In genomic region chr6:107318100-107318736, GRCh38 we compare ENCODE assay signal across 8 cellular contexts.
A peak's percentile ranks its signal among the peaks of the same experiment; 100 is the strongest.
DNase-seq lines count a peak whose midpoint lies in the region; ATAC-seq, FAIRE-seq and TF ChIP-seq lines count a peak whose summit lies in the region.

No MANE protein-coding gene starts in this region.

- H3K18ac ChIP-seq in IMR-90 (ENCODE audit: low read depth, low read length): no peak overlapping the region

- FAIRE-seq in K562 (lab: Jason Lieb, UNC): peak; percentile 93

- H3K27ac ChIP-seq in IMR-90 (ENCODE audit: insufficient read depth, low read length) (no peak overlapping the region), Panc1 (ENCODE audit: low read length) (no peak overlapping the region), K562 (ENCODE audit: extremely low read depth, low read depth, low read length) (no peak overlapping the region)

- H2AFZ ChIP-seq in IMR-90 (replicated peaks; ENCODE audit: low read length, poor library complexity): no peak overlapping the region
- H2AFZ ChIP-seq in K562 (ENCODE audit: low read depth, low read length): no peak overlapping the region

- H3K14ac ChIP-seq in IMR-90 (replicated peaks; ENCODE audit: low read depth, low read length): no peak overlapping the region

- H4K20me1 ChIP-seq in IMR-90 (ENCODE audit: insufficient read depth, low read length) (no peaks in the 10 kb centered on the region), K562 (replicated peaks; ENCODE audit: control insufficient read depth, insufficient read depth, low read length) (no peaks in the 10 kb centered on the region)

- no peak overlapping the region for H2AK9ac ChIP-seq in IMR-90 (replicated peaks; ENCODE audit: low read depth, low read length, poor library complexity)

- no peaks in the 10 kb centered on the region; a peak in 1 of 4 replicates for H3K79me1 ChIP-seq in IMR-90 (ENCODE audit: low read depth in 1 of 2, low read length in 2 of 2)

- no peak overlapping the region for H2BK20ac ChIP-seq in IMR-90 (ENCODE audit: low read depth, low read length)

- intact Hi-C loops in IMR-90 (cut with micrococcal nuclease): loop anchor here (2.0 to 10.0 kb wide), 4 partner anchors 141 to 527 kb away; partner anchors contain the start of gene PDSS2
- intact Hi-C loops in Panc1 (cut with micrococcal nuclease; ENCODE audit: unreplicated experiment): no loop called here
- intact Hi-C loops in K562 (cut with micrococcal nuclease): loop anchor here (1.0 to 5.0 kb wide), 3 partner anchors 131 to 318 kb away; partner anchors contain the start of gene PDSS2

- no TSS peak for BruUV-seq in IMR-90 (replicated peaks; lab: Mats Ljungman, UMichigan)
- BruUV-seq in Panc1 (replicated peaks; lab: Mats Ljungman, UMichigan): no TSS peak
- no TSS peak for BruUV-seq in K562 (replicated peaks; lab: Mats Ljungman, UMichigan)

- H3K4me1 ChIP-seq in IMR-90 (ENCODE audit: control insufficient read depth, insufficient read depth, low read length) (peaks cover 1% of the 10 kb centered on the region; the same call in 1 of the 2 replicates), Panc1 (ENCODE audit: control insufficient read depth, insufficient read depth, low read length) (peaks cover 5% of the 10 kb centered on the region; the same call in 1 of the 2 replicates), K562 (replicated peaks in 1 of 2; ENCODE audit: control insufficient read depth in 2 of 2, insufficient read depth in 2 of 2, low read length in 2 of 2) (no peaks in the 10 kb centered on the region)

- no peak overlapping the region for H2BK120ac ChIP-seq in IMR-90 (ENCODE audit: low read depth, low read length)

- no peaks in the 10 kb centered on the region for H3K79me2 ChIP-seq in K562 (ENCODE audit: control insufficient read depth, insufficient read depth, low read length)

- POLR2A ChIA-PET in IMR-90 (lab: Charles Lee; ENCODE audit: unreplicated experiment) (no interaction called here), Panc1 (lab: Charles Lee) (interaction anchor here (0.9 to 1.2 kb wide), 3 partner anchors 39 to 142 kb away, joined by 3 to 8 read pairs (median 4); partner anchors contain the start of gene PDSS2), K562 (lab: Yijun Ruan, JAX) (interaction anchor here (0.5 to 2.0 kb wide), 8 partner anchors 9 to 142 kb away, joined by 3 to 5 read pairs (median 3); partner anchors contain the start of gene PDSS2)

- H2AK5ac ChIP-seq in IMR-90 (ENCODE audit: low read depth, low read length): no peak overlapping the region

- H3K36me3 ChIP-seq in IMR-90 (ENCODE audit: control insufficient read depth, insufficient read depth, low read length) (0 out of 2 replicates have a peak, but pooled peaks cover 2% of the 10 kb centered on the region), Panc1 (ENCODE audit: control insufficient read depth, insufficient read depth, low read length) (no peaks in the 10 kb centered on the region), K562 (ENCODE audit: control insufficient read depth, insufficient read depth, low read length) (no peaks in the 10 kb centered on the region)

- peak; percentile 77 for TF ChIP-seq RAD21 in IMR-90 (IDR thresholded peaks at IDR 0.05; ENCODE audit: low read length)
- peak; percentile 72 to 88 for TF ChIP-seq RAD21 in K562 (CRISPR knock-in tag; conservative IDR thresholded peaks at IDR 0.05 in 1 of 2, IDR thresholded peaks at IDR 0.05 in 1 of 2)

- in situ Hi-C loops in IMR-90 (cut with MboI; ENCODE audit: low sequenced_read_pairs): no loop called here
- in situ Hi-C loops in Panc1 (cut with HindIII; ENCODE audit: low pct_unique_long_range_greater_than_20kb, low sequenced_read_pairs): no loop called here
- in situ Hi-C loops in K562 (cut with MboI): no loop called here

- TF ChIP-seq POLR2A in IMR-90 (IDR thresholded peaks at IDR 0.05; ENCODE audit: low read depth, low read length) (no peak), K562 (conservative IDR thresholded peaks at IDR 0.05) (no peak), GM18505 (IDR thresholded peaks at IDR 0.05; ENCODE audit: borderline replicate concordance, extremely low read depth, insufficient read depth, insufficient read length) (no peak)

- H3K9me1 ChIP-seq in IMR-90 (ENCODE audit: insufficient read depth, low read length) (no peaks in the 10 kb centered on the region; the same call in 1 of the 2 replicates), K562 (ENCODE audit: control insufficient read depth, insufficient read depth, low read length) (no peaks in the 10 kb centered on the region)

- H4K5ac ChIP-seq in IMR-90 (ENCODE audit: low read depth, low read length): no peak overlapping the region

- no peak overlapping the region for H3K4ac ChIP-seq in IMR-90 (ENCODE audit: low read depth, low read length)

- no peak overlapping the region for H3K23ac ChIP-seq in IMR-90 (ENCODE audit: low read depth, low read length)

- TF ChIP-seq EP300 in K562 (IDR thresholded peaks at IDR 0.05; ENCODE audit: low read length): no peak

- TF ChIP-seq CTCF in IMR-90 (conservative IDR thresholded peaks at IDR 0.05; ENCODE audit: low read depth, low read length) (peak; percentile 72), Panc1 (IDR thresholded peaks at IDR 0.05) (peak; percentile 94), K562 (IDR thresholded peaks at IDR 0.05 in 2 of 3, conservative IDR thresholded peaks at IDR 0.05 in 1 of 3; ENCODE audit: insufficient read depth in 2 of 3, low read depth in 1 of 3, low read length in 3 of 3) (peak; percentile 73 to 85 (median 80))

- H3K27me3 ChIP-seq in IMR-90 (ENCODE audit: control insufficient read depth, insufficient read depth, low read length) (no peaks in the 10 kb centered on the region), Panc1 (ENCODE audit: control insufficient read depth, insufficient read depth, low read length) (no peaks in the 10 kb centered on the region), K562 (ENCODE audit: control insufficient read depth in 2 of 2, insufficient read depth in 2 of 2, low read length in 2 of 2) (no peaks in the 10 kb centered on the region)

- ATAC-seq in GM21367 (IDR thresholded peaks at IDR 0.05; ENCODE audit: unreplicated experiment): peak; percentile 85
- ATAC-seq in IMR-90 (ENCODE audit: low read depth): peak; percentile 99
- ATAC-seq in Panc1: peak; percentile 100
- ATAC-seq in K562: peak; percentile 100
- no peak for ATAC-seq in GM18505 (IDR thresholded peaks at IDR 0.05; ENCODE audit: unreplicated experiment)

- H3K9me3 ChIP-seq in IMR-90 (ENCODE audit: control insufficient read depth, insufficient read depth, low read length): no peaks in the 10 kb centered on the region
- no peaks in the 10 kb centered on the region for H3K9me3 ChIP-seq in Panc1 (ENCODE audit: control insufficient read depth, insufficient read depth, low read depth, low read length)
- no peaks in the 10 kb centered on the region for H3K9me3 ChIP-seq in K562 (replicated peaks; ENCODE audit: control insufficient read depth, insufficient read depth, low read depth, low read length)

- no CpG with 5 or more reads among the region's 9 CpGs for WGBS in IMR-90 (ENCODE audit: extremely low coverage in 2 of 2, insufficient read length in 1 of 2), 2 experiments
- 47% methylated on average over 9 of the region's 9 CpGs for WGBS in K562 (ENCODE audit: insufficient coverage, low coverage, missing lambda C conversion rate)

- no peak overlapping the region for H4K91ac ChIP-seq in IMR-90 (ENCODE audit: insufficient read depth, low read depth, low read length)

- DNase-seq in ELR (ENCODE audit: low read depth): peak; percentile 73
- peak; percentile 63 for DNase-seq in IMR-90
- DNase-seq in Panc1 (ENCODE audit: low read depth, low spot score): peak; percentile 42
- DNase-seq in K562 (ENCODE audit: extremely low read depth in 1 of 4, low spot score in 3 of 4): peak; percentile 43 to 76 (median 61)
- peak; percentile 67 for DNase-seq in iris pigment epithelial cell (ENCODE audit: low read depth)
- DNase-seq in stimulated activated CD4-positive, alpha-beta T cell treated with anti-CD3 and anti-CD28 coated beads, Interleukin-4, amount 100 ng/mL, for 24 hours: peak; percentile 8

- H3K56ac ChIP-seq in IMR-90 (ENCODE audit: extremely low read depth, insufficient read depth, low read length): no peak overlapping the region

- H3K4me2 ChIP-seq in IMR-90 (ENCODE audit: low read depth, low read length) (no peak overlapping the region), K562 (ENCODE audit: insufficient read depth, low read length) (no peak overlapping the region)

- no peak overlapping the region for H3K9ac ChIP-seq in IMR-90 (ENCODE audit: low read depth, low read length)
- no peak overlapping the region for H3K9ac ChIP-seq in K562 (ENCODE audit: insufficient read depth in 1 of 2, low read depth in 2 of 2, low read length in 2 of 2)

- dilution Hi-C loops in IMR-90 (cut with HindIII; ENCODE audit: low sequenced_read_pairs, unreplicated experiment): no loop called here

- no peak overlapping the region for H2BK15ac ChIP-seq in IMR-90 (ENCODE audit: low read depth, low read length)

- H3K4me3 ChIP-seq in IMR-90 (ENCODE audit: insufficient read depth, low read depth, low read length): no peak overlapping the region
- H3K4me3 ChIP-seq in Panc1 (ENCODE audit: low read depth in 2 of 2, low read length in 2 of 2): no peak overlapping the region
- H3K4me3 ChIP-seq in K562: no peak overlapping the region

- no peak overlapping the region for H4K8ac ChIP-seq in IMR-90 (ENCODE audit: low read depth in 2 of 2, low read length in 2 of 2)

- no peak overlapping the region for H2BK5ac ChIP-seq in IMR-90 (ENCODE audit: low read depth, low read length, poor library complexity, severe bottlenecking)

- CTCF ChIA-PET in IMR-90 (lab: Yijun Ruan, JAX): interaction anchor here (0.5 to 2.1 kb wide), 24 partner anchors 9 to 356 kb away, joined by 3 to 25 read pairs (median 4); partner anchors contain the start of genes PDSS2 and SOBP
- CTCF ChIA-PET in Panc1 (lab: Charles Lee): interaction anchor here (0.5 to 1.3 kb wide), 15 partner anchors 11 to 372 kb away, joined by 3 to 12 read pairs (median 4); partner anchors contain the start of gene PDSS2
- CTCF ChIA-PET in K562 (lab: Yijun Ruan, JAX; ENCODE audit: low intra/inter-chr PET ratio): interaction anchor here (0.6 to 0.7 kb wide), 2 partner anchors 43 to 199 kb away, joined by 3 read pairs; no protein-coding TSS in a partner anchor

TF ChIP-seq in K562, 482 proteins besides CTCF, POLR2A, EP300 and RAD21 (continues in another document):
- peak; percentile 57; the same call in 1 of the 2 replicates for TF ChIP-seq ARID2 (IDR thresholded peaks at IDR 0.05)

Comparison
In these comparisons a context has a peak if more than half of its experiments do, and no peak if none do; other contexts are left out.
1. DNase-seq: peak in every context shown above with its lines; median percentile 73 in ELR; 67 in iris pigment epithelial cell; 63 in IMR-90; 61 in K562; 42 in Panc1; 8 in stimulated activated CD4-positive, alpha-beta T cell treated with anti-CD3 and anti-CD28 coated beads, Interleukin-4, amount 100 ng/mL, for 24 hours.